1 cellular context compared by ENCODE assay signal in the genomic region with DNA sequence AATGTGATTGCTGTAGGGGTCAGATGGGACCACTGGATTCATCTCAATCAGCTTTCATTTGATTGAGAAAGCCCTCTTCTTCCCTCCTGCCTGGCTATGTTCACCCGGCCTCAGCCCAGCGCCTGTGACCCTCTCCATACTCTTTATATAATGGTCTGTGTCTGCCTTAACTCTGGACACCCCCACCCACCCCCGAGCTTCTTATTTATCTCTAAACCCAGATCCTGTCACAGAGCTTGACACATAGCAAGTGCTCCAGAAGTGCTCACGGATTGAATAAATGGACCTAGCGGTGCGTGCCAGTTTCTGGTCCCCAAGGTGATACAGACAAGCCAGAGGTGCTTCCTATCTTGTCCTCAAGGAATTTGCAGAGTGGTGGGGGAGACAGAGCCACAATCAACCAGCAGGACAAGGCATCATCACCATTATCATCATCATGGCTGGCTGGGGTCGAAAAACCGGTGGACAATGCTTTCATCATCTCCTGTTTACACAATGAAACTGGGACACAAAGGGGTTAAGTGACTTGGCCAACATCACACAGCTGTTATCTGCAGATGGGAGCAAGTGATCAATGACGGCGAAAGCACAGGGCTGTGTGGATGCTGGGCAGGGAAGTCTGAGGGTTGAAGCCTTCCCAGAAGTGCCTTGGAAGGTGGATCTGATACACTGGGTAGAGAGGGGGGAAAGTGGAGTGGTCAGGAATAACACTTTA.
TF ChIP-seq lines count a peak whose summit lies in the region.

No MANE protein-coding gene starts in this region.

TF ChIP-seq in HepG2, 621 proteins besides CTCF, POLR2A, EP300 and RAD21 (continued from another document and continues in another):
- TF ChIP-seq, protein P1, sequence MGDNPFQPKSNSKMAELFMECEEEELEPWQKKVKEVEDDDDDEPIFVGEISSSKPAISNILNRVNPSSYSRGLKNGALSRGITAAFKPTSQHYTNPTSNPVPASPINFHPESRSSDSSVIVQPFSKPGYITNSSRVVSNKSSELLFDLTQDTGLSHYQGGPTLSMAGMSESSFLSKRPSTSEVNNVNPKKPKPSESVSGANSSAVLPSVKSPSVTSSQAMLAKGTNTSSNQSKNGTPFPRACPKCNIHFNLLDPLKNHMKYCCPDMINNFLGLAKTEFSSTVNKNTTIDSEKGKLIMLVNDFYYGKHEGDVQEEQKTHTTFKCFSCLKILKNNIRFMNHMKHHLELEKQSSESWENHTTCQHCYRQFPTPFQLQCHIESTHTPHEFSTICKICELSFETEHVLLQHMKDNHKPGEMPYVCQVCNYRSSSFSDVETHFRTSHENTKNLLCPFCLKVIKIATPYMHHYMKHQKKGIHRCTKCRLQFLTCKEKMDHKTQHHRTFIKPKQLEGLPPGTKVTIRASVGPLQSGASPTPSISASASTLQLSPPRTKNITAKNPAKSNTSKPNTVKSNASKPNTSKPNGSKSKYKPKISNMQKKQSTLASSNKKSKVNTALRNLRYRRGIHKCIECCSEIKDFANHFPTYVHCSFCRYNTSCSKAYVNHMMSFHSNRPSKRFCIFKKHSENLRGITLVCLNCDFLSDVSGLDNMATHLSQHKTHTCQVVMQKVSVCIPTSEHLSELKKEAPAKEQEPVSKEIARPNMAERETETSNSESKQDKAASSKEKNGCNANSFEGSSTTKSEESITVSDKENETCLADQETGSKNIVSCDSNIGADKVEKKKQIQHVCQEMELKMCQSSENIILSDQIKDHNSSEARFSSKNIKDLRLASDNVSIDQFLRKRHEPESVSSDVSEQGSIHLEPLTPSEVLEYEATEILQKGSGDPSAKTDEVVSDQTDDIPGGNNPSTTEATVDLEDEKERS (CRISPR knock-in tag; IDR thresholded peaks at IDR 0.05), result peak; percentile 80; the same call in 1 of the 2 replicates
- TF ChIP-seq RCOR2 (CRISPR knock-in tag; IDR thresholded peaks at IDR 0.05), result no peak
- no peak for TF ChIP-seq KLF13 (CRISPR knock-in tag; IDR thresholded peaks at IDR 0.05)
- TF ChIP-seq HDAC2 (CRISPR knock-in tag; IDR thresholded peaks at IDR 0.05), result peak; percentile 89
- TF ChIP-seq ZNF614 (CRISPR knock-in tag; IDR thresholded peaks at IDR 0.05; ENCODE audit: borderline replicate concordance), result no peak
- TF ChIP-seq RFX5 (IDR thresholded peaks at IDR 0.05; ENCODE audit: low read depth, low read length), result no peak
- no peak for TF ChIP-seq ZNF83 (CRISPR knock-in tag; IDR thresholded peaks at IDR 0.05; ENCODE audit: borderline replicate concordance)
- TF ChIP-seq, protein P2, sequence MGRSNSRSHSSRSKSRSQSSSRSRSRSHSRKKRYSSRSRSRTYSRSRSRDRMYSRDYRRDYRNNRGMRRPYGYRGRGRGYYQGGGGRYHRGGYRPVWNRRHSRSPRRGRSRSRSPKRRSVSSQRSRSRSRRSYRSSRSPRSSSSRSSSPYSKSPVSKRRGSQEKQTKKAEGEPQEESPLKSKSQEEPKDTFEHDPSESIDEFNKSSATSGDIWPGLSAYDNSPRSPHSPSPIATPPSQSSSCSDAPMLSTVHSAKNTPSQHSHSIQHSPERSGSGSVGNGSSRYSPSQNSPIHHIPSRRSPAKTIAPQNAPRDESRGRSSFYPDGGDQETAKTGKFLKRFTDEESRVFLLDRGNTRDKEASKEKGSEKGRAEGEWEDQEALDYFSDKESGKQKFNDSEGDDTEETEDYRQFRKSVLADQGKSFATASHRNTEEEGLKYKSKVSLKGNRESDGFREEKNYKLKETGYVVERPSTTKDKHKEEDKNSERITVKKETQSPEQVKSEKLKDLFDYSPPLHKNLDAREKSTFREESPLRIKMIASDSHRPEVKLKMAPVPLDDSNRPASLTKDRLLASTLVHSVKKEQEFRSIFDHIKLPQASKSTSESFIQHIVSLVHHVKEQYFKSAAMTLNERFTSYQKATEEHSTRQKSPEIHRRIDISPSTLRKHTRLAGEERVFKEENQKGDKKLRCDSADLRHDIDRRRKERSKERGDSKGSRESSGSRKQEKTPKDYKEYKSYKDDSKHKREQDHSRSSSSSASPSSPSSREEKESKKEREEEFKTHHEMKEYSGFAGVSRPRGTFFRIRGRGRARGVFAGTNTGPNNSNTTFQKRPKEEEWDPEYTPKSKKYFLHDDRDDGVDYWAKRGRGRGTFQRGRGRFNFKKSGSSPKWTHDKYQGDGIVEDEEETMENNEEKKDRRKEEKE (IDR thresholded peaks at IDR 0.05), result no peak
- TF ChIP-seq ZNF451 (CRISPR knock-in tag; IDR thresholded peaks at IDR 0.05), result no peak
- peak; percentile 75 for TF ChIP-seq ZNF350 (CRISPR knock-in tag; IDR thresholded peaks at IDR 0.05; ENCODE audit: borderline replicate concordance, low read depth)
- TF ChIP-seq ZNF230 (CRISPR knock-in tag; IDR thresholded peaks at IDR 0.05), result no peak
- TF ChIP-seq TEAD2 (CRISPR knock-in tag; IDR thresholded peaks at IDR 0.05), result no peak
- no peak; the same call in 1 of the 2 replicates for TF ChIP-seq ZNF225 (CRISPR knock-in tag; IDR thresholded peaks at IDR 0.05)
- TF ChIP-seq CBX5 (CRISPR knock-in tag; IDR thresholded peaks at IDR 0.05; ENCODE audit: borderline replicate concordance), result peak; percentile 90
- peak; percentile 51 for TF ChIP-seq TEAD3 (CRISPR knock-in tag; optimal IDR thresholded peaks at IDR 0.05; ENCODE audit: borderline replicate concordance)
- TF ChIP-seq ZNF296 (CRISPR knock-in tag; conservative IDR thresholded peaks at IDR 0.05), result no peak
- TF ChIP-seq RXRA (CRISPR knock-in tag; IDR thresholded peaks at IDR 0.05), result no peak; the same call in 1 of the 2 replicates
- TF ChIP-seq BRCA1 (CRISPR knock-in tag; IDR thresholded peaks at IDR 0.05), result no peak
- no peak for TF ChIP-seq ZFP41 (CRISPR knock-in tag; IDR thresholded peaks at IDR 0.05; ENCODE audit: borderline replicate concordance)
- no peak for TF ChIP-seq ZNF136 (CRISPR knock-in tag; IDR thresholded peaks at IDR 0.05; ENCODE audit: low read depth)
- TF ChIP-seq SP4 (CRISPR knock-in tag; IDR thresholded peaks at IDR 0.05), result no peak
- TF ChIP-seq PRPF4 (IDR thresholded peaks at IDR 0.05; ENCODE audit: low read depth, low read length, poor library complexity, severe bottlenecking), result no peak
- TF ChIP-seq RFXANK (CRISPR knock-in tag; IDR thresholded peaks at IDR 0.05), result no peak
- TF ChIP-seq FOXC1 (CRISPR knock-in tag; IDR thresholded peaks at IDR 0.05; ENCODE audit: borderline replicate concordance), result no peak
- TF ChIP-seq, protein P3, sequence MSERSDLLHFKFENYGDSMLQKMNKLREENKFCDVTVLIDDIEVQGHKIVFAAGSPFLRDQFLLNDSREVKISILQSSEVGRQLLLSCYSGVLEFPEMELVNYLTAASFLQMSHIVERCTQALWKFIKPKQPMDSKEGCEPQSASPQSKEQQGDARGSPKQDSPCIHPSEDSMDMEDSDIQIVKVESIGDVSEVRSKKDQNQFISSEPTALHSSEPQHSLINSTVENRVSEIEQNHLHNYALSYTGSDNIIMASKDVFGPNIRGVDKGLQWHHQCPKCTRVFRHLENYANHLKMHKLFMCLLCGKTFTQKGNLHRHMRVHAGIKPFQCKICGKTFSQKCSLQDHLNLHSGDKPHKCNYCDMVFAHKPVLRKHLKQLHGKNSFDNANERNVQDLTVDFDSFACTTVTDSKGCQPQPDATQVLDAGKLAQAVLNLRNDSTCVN (CRISPR knock-in tag; IDR thresholded peaks at IDR 0.05; ENCODE audit: borderline replicate concordance), result no peak
- TF ChIP-seq, protein P4, sequence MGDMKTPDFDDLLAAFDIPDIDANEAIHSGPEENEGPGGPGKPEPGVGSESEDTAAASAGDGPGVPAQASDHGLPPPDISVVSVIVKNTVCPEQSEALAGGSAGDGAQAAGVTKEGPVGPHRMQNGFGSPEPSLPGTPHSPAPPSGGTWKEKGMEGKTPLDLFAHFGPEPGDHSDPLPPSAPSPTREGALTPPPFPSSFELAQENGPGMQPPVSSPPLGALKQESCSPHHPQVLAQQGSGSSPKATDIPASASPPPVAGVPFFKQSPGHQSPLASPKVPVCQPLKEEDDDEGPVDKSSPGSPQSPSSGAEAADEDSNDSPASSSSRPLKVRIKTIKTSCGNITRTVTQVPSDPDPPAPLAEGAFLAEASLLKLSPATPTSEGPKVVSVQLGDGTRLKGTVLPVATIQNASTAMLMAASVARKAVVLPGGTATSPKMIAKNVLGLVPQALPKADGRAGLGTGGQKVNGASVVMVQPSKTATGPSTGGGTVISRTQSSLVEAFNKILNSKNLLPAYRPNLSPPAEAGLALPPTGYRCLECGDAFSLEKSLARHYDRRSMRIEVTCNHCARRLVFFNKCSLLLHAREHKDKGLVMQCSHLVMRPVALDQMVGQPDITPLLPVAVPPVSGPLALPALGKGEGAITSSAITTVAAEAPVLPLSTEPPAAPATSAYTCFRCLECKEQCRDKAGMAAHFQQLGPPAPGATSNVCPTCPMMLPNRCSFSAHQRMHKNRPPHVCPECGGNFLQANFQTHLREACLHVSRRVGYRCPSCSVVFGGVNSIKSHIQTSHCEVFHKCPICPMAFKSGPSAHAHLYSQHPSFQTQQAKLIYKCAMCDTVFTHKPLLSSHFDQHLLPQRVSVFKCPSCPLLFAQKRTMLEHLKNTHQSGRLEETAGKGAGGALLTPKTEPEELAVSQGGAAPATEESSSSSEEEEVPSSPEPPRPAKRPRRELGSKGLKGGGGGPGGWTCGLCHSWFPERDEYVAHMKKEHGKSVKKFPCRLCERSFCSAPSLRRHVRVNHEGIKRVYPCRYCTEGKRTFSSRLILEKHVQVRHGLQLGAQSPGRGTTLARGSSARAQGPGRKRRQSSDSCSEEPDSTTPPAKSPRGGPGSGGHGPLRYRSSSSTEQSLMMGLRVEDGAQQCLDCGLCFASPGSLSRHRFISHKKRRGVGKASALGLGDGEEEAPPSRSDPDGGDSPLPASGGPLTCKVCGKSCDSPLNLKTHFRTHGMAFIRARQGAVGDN (CRISPR knock-in tag; IDR thresholded peaks at IDR 0.05), result no peak; the same call in 1 of the 2 replicates
- TF ChIP-seq NFKBIZ (CRISPR knock-in tag; IDR thresholded peaks at IDR 0.05), result peak; percentile 81
- TF ChIP-seq, protein P5, sequence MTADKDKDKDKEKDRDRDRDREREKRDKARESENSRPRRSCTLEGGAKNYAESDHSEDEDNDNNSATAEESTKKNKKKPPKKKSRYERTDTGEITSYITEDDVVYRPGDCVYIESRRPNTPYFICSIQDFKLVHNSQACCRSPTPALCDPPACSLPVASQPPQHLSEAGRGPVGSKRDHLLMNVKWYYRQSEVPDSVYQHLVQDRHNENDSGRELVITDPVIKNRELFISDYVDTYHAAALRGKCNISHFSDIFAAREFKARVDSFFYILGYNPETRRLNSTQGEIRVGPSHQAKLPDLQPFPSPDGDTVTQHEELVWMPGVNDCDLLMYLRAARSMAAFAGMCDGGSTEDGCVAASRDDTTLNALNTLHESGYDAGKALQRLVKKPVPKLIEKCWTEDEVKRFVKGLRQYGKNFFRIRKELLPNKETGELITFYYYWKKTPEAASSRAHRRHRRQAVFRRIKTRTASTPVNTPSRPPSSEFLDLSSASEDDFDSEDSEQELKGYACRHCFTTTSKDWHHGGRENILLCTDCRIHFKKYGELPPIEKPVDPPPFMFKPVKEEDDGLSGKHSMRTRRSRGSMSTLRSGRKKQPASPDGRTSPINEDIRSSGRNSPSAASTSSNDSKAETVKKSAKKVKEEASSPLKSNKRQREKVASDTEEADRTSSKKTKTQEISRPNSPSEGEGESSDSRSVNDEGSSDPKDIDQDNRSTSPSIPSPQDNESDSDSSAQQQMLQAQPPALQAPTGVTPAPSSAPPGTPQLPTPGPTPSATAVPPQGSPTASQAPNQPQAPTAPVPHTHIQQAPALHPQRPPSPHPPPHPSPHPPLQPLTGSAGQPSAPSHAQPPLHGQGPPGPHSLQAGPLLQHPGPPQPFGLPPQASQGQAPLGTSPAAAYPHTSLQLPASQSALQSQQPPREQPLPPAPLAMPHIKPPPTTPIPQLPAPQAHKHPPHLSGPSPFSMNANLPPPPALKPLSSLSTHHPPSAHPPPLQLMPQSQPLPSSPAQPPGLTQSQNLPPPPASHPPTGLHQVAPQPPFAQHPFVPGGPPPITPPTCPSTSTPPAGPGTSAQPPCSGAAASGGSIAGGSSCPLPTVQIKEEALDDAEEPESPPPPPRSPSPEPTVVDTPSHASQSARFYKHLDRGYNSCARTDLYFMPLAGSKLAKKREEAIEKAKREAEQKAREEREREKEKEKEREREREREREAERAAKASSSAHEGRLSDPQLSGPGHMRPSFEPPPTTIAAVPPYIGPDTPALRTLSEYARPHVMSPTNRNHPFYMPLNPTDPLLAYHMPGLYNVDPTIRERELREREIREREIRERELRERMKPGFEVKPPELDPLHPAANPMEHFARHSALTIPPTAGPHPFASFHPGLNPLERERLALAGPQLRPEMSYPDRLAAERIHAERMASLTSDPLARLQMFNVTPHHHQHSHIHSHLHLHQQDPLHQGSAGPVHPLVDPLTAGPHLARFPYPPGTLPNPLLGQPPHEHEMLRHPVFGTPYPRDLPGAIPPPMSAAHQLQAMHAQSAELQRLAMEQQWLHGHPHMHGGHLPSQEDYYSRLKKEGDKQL (CRISPR knock-in tag; IDR thresholded peaks at IDR 0.05; ENCODE audit: low read depth), result peak; percentile 39; the same call in 1 of the 2 replicates
- TF ChIP-seq SIN3A (IDR thresholded peaks at IDR 0.05; ENCODE audit: borderline replicate concordance, low read depth, low read length), result no peak
- TF ChIP-seq ZNF382 (CRISPR knock-in tag; IDR thresholded peaks at IDR 0.05; ENCODE audit: borderline replicate concordance), result no peak
- no peak for TF ChIP-seq REPIN1 (CRISPR knock-in tag; IDR thresholded peaks at IDR 0.05; ENCODE audit: borderline replicate concordance, low read depth)
- no peak for TF ChIP-seq TOE1 (CRISPR knock-in tag; IDR thresholded peaks at IDR 0.05)
- no peak for TF ChIP-seq MEIS1 (CRISPR knock-in tag; IDR thresholded peaks at IDR 0.05; ENCODE audit: borderline replicate concordance)
- TF ChIP-seq, protein P6, sequence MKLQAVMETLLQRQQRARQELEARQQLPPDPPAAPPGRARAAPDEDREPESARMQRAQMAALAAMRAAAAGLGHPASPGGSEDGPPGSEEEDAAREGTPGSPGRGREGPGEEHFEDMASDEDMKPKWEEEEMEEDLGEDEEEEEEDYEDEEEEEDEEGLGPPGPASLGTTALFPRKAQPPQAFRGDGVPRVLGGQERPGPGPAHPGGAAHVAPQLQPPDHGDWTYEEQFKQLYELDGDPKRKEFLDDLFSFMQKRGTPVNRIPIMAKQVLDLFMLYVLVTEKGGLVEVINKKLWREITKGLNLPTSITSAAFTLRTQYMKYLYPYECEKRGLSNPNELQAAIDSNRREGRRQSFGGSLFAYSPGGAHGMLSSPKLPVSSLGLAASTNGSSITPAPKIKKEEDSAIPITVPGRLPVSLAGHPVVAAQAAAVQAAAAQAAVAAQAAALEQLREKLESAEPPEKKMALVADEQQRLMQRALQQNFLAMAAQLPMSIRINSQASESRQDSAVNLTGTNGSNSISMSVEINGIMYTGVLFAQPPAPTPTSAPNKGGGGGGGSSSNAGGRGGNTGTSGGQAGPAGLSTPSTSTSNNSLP (IDR thresholded peaks at IDR 0.05; ENCODE audit: low read depth, low read length), result peak; percentile 72
- TF ChIP-seq, protein P7, sequence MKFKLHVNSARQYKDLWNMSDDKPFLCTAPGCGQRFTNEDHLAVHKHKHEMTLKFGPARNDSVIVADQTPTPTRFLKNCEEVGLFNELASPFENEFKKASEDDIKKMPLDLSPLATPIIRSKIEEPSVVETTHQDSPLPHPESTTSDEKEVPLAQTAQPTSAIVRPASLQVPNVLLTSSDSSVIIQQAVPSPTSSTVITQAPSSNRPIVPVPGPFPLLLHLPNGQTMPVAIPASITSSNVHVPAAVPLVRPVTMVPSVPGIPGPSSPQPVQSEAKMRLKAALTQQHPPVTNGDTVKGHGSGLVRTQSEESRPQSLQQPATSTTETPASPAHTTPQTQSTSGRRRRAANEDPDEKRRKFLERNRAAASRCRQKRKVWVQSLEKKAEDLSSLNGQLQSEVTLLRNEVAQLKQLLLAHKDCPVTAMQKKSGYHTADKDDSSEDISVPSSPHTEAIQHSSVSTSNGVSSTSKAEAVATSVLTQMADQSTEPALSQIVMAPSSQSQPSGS (CRISPR knock-in tag; IDR thresholded peaks at IDR 0.05), result peak; percentile 67; the same call in 1 of the 2 replicates
- TF ChIP-seq NR2F6 (IDR thresholded peaks at IDR 0.05), result peak; percentile 76
- TF ChIP-seq NR2F6 (CRISPR knock-in tag; IDR thresholded peaks at IDR 0.05), result peak; percentile 82
